ENCODE assay signal across 8 cellular contexts in the genomic region with DNA sequence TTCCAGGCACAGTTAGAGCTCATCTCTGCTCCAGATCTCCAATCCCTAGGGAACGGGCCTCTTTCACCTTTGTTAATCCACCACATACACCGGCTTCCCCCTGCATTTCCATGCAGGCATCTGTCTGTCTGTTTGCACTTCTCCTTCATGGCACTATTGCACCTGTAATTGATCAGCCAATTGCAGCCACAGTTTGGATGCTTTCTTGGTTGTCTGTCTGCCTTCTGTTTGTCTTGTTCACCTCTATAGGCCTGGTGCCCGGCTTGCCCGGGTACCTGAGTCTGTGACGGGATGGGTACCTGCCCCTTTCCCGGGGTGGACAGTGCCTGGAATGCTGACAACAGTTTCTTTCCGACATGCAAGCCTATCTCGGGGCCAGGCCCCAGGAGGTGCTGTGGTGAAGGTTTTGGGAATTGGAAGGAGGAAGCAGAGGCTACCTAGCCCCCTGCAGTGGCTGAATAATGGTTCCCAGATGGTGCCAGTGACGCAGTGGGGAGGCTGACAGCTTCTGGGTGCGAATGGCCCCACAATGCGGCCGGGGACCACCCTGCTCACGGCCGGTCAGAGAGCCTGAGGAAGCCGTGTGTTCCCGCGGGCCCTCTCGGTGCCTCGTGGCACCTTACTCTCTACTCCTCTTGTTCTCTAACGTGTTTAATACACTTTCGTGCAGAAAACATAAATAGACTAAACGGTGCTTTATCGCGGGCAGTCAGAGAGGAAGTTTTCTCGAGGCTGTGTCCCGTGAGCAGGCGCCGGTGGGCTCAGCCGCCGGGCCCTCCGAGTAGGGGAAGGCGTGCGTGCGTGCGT. TPM values are rescaled to one million over a fixed set of nuclear protein-coding genes. Genes with fewer than 3 reads are reported as not detected.
DNase-seq lines count a peak whose midpoint lies in the region; ATAC-seq and TF ChIP-seq lines count a peak whose summit lies in the region.

No MANE protein-coding gene starts in this region.

- no peaks in the 10 kb centered on the region; the same call in 1 of the 2 replicates for H3K9me3 ChIP-seq in BE2C
- H3K9me3 ChIP-seq in SK-N-MC (ENCODE audit: low read depth, low read length) = no peaks in the 10 kb centered on the region
- H3K9me3 ChIP-seq in heart right ventricle = no peaks in the 10 kb centered on the region

- TF ChIP-seq CTCF in BE2C (IDR thresholded peaks at IDR 0.05; ENCODE audit: low read depth, low read length) (peak; percentile 24), heart right ventricle (IDR thresholded peaks at IDR 0.05) (no peak)

- ATAC-seq in GM21390 (IDR thresholded peaks at IDR 0.05; ENCODE audit: unreplicated experiment) (peak; percentile 24), heart right ventricle (peak in 5 of 8 donors; percentile 10 to 37 (median 27))

- H3K27me3 ChIP-seq in BE2C (peaks cover 6% of the 10 kb centered on the region; the same call in 1 of the 2 replicates), heart right ventricle (peaks cover 0 to 10% (median 0%) of the 10 kb centered on the region in 7 donors)

- H3K4me1 ChIP-seq in BE2C (no peaks in the 10 kb centered on the region; the same call in 1 of the 2 replicates), heart right ventricle (peaks cover 3 to 12% (median 9%) of the 10 kb centered on the region in 9 donors)

- peak overlapping the region; percentile 63 for H3K9ac ChIP-seq in SK-N-MC (ENCODE audit: insufficient read length)

- no peak for DNase-seq in BE2C
- no peak for DNase-seq in SK-N-MC (ENCODE audit: low read depth, low spot score)
- no peak for DNase-seq in heart right ventricle
- DNase-seq in skeletal muscle cell (ENCODE audit: low read depth) = no peak
- no peak for DNase-seq in NAMALWA (ENCODE audit: low spot score)
- DNase-seq in hippocampal formation (lab: John Stamatoyannopoulos, UW) = no peak
- no peak for DNase-seq in activated CD4-positive, alpha-beta T cell treated with anti-CD3 and anti-CD28 coated beads, Interleukin-2, amount 50 U/mL, for 4 hours

- H3K27ac ChIP-seq in SK-N-MC = no peak overlapping the region
- peak overlapping the region in 2 of 10 donors; percentile 12 to 23 for H3K27ac ChIP-seq in heart right ventricle

- H3K4me3 ChIP-seq in BE2C (ENCODE audit: low read depth, low read length) (peak overlapping the region; percentile 63), SK-N-MC (peak overlapping the region; percentile 78), heart right ventricle (peak overlapping the region; percentile 9 to 73 (median 59)), skeletal muscle cell (ENCODE audit: low read depth, low read length) (peak overlapping the region; percentile 50)

- intact Hi-C loops in heart right ventricle (cut with DNase I) = loop anchor here in 9 of 10 donors (1.0 to 10.0 kb wide), 8 partner anchors 108 to 1192 kb away; partner anchors contain the start of gene TOPBP1 (in 4 of the 9)

- no peaks in the 10 kb centered on the region for H3K36me3 ChIP-seq in BE2C
- no peaks in the 10 kb centered on the region for H3K36me3 ChIP-seq in SK-N-MC (ENCODE audit: insufficient read depth, low read length)
- H3K36me3 ChIP-seq in heart right ventricle = no peaks in the 10 kb centered on the region

- WGBS in heart right ventricle, 2 donors = 20 to 22% methylated on average over 35 of the region's 35 CpGs

RNA-seq across cellular contexts. Expression of gene RAB6B, which starts 31.3 kb away (rescaled TPM):
- 4.9 TPM for polyA plus RNA-seq in BE2C (2012; ENCODE audit: insufficient read depth, insufficient read length, low read depth)
- 10 to 100 TPM; 39.2 to 73.8 (median 47.4) TPM for total RNA-seq in heart right ventricle
- 10 to 100 TPM in 1 of 2 donors, 1 to 10 TPM in 1; 7.0 to 14.2 TPM for polyA plus RNA-seq in heart right ventricle
